In the genomic region with DNA sequence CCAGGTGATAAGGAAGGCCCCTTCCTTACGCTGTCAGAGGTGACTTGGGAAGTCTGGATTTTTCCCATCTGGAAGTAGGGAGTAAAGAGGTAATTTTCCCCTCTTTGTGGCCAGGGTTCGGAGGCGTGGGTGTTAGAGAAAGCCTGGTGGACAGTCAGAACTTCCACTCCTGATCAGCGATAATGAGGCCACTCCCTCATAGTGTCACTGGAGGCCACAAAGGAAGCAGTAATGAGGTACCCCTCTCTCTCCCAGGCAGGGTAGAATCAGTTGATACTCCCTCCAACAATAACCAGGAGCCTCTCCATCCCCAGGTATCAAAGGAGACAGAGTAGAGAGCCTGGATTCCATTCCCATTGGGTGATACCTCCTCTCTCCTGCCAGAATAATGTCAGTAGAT, we compare ENCODE assay signal across 35 cellular contexts.
"Had no signal": no experiment of that assay in that cellular context is flagged by ENCODE, and none has a peak within 500 bp of the region (broad histone marks: within the 10 kb centered on the region; RNA-seq: fewer than 3 reads in every experiment).

No MANE protein-coding gene starts in this region.

- H3K4me1 Mint-ChIP-seq: activated B cell treated with CpG ODN at 0.5 μM for 24 hours; activated CD4-positive, alpha-beta memory T cell treated with anti-CD3 and anti-CD28 coated beads, Interleukin-2, amount 10 ng/mL, durations not matched to agents 7 days and 5 days; activated CD4-positive, alpha-beta T cell treated with anti-CD3 and anti-CD28 coated beads, Interleukin-2, amount 10 ng/mL, durations not matched to agents 7 days and 5 days; activated CD8-positive, alpha-beta memory T cell treated with anti-CD3 and anti-CD28 coated beads, Interleukin-2, amount 10 ng/mL, durations not matched to agents 7 days and 5 days; activated naive CD8-positive, alpha-beta T cell treated with anti-CD3 and anti-CD28 coated beads, Interleukin-2, amount 10 ng/mL, durations not matched to agents 7 days and 5 days; brain; central memory CD8-positive, alpha-beta T cell had no signal

- H3K27ac Mint-ChIP-seq: activated B cell treated with CpG ODN at 0.5 μM for 24 hours; activated CD4-positive, alpha-beta memory T cell treated with anti-CD3 and anti-CD28 coated beads, Interleukin-2, amount 10 ng/mL, durations not matched to agents 7 days and 5 days; activated CD4-positive, alpha-beta T cell treated with anti-CD3 and anti-CD28 coated beads, Interleukin-2, amount 10 ng/mL, durations not matched to agents 7 days and 5 days; activated CD8-positive, alpha-beta memory T cell treated with anti-CD3 and anti-CD28 coated beads, Interleukin-2, amount 10 ng/mL, durations not matched to agents 7 days and 5 days; activated CD8-positive, alpha-beta T cell treated with anti-CD3 and anti-CD28 coated beads, Interleukin-2, amount 10 ng/mL, durations not matched to agents 7 days and 5 days; activated naive CD4-positive, alpha-beta T cell treated with anti-CD3 and anti-CD28 coated beads for 36 hours; activated naive CD4-positive, alpha-beta T cell treated with anti-CD3 and anti-CD28 coated beads, Interleukin-2, amount 50 U/mL, for 72 hours; activated naive CD8-positive, alpha-beta T cell treated with anti-CD3 and anti-CD28 coated beads, Interleukin-2, amount 10 ng/mL, durations not matched to agents 7 days and 5 days; activated T-cell treated with anti-CD3 and anti-CD28 coated beads, Interleukin-2, amount 50 U/mL, for 24 hours; brain; T-helper 1 cell treated with Interleukin-12 subunit alpha and Interleukin-12 subunit beta and Interleukin-4 antibody, amounts not matched to agents 30 μg/mL and 1 μg/mL, for 36 hours; T-helper 2 cell treated with Interferon-gamma antibody and Interleukin-4, amounts not matched to agents 5 μg/mL and 100 μg/mL, for 36 hours had no signal

- H3K36me3 ChIP-seq: adrenal gland had no signal

- H3K9me3 ChIP-seq: adrenal gland had no signal

- H3K9me3 Mint-ChIP-seq: activated B cell treated with CpG ODN at 0.5 μM for 24 hours; activated CD4-positive, alpha-beta memory T cell treated with anti-CD3 and anti-CD28 coated beads, Interleukin-2, amount 10 ng/mL, durations not matched to agents 7 days and 5 days; activated CD4-positive, alpha-beta T cell treated with anti-CD3 and anti-CD28 coated beads, Interleukin-2, amount 10 ng/mL, durations not matched to agents 7 days and 5 days; activated naive CD4-positive, alpha-beta T cell treated with anti-CD3 and anti-CD28 coated beads for 36 hours; activated naive CD4-positive, alpha-beta T cell treated with anti-CD3 and anti-CD28 coated beads, Interleukin-2, amount 50 U/mL, for 72 hours; activated naive CD8-positive, alpha-beta T cell treated with anti-CD3 and anti-CD28 coated beads, Interleukin-2, amount 10 ng/mL, durations not matched to agents 7 days and 5 days; activated T-cell treated with anti-CD3 and anti-CD28 coated beads, Interleukin-2, amount 50 U/mL, for 24 hours; brain; central memory CD8-positive, alpha-beta T cell; T-helper 1 cell treated with Interleukin-12 subunit alpha and Interleukin-12 subunit beta and Interleukin-4 antibody, amounts not matched to agents 30 μg/mL and 1 μg/mL, for 36 hours; T-helper 2 cell treated with Interferon-gamma antibody and Interleukin-4, amounts not matched to agents 5 μg/mL and 100 μg/mL, for 36 hours had no signal

- H3K4me3 Mint-ChIP-seq: activated B cell treated with CpG ODN at 0.5 μM for 24 hours; activated CD4-positive, alpha-beta memory T cell treated with anti-CD3 and anti-CD28 coated beads, Interleukin-2, amount 10 ng/mL, durations not matched to agents 7 days and 5 days; activated CD4-positive, alpha-beta T cell treated with anti-CD3 and anti-CD28 coated beads, Interleukin-2, amount 10 ng/mL, durations not matched to agents 7 days and 5 days; activated CD8-positive, alpha-beta memory T cell treated with anti-CD3 and anti-CD28 coated beads, Interleukin-2, amount 10 ng/mL, durations not matched to agents 7 days and 5 days; activated CD8-positive, alpha-beta T cell treated with anti-CD3 and anti-CD28 coated beads, Interleukin-2, amount 10 ng/mL, durations not matched to agents 7 days and 5 days; activated naive CD4-positive, alpha-beta T cell treated with anti-CD3 and anti-CD28 coated beads for 36 hours; activated naive CD8-positive, alpha-beta T cell treated with anti-CD3 and anti-CD28 coated beads, Interleukin-2, amount 10 ng/mL, durations not matched to agents 7 days and 5 days; activated T-cell treated with anti-CD3 and anti-CD28 coated beads, Interleukin-2, amount 50 U/mL, for 24 hours; brain; central memory CD8-positive, alpha-beta T cell; T-helper 1 cell treated with Interleukin-12 subunit alpha and Interleukin-12 subunit beta and Interleukin-4 antibody, amounts not matched to agents 30 μg/mL and 1 μg/mL, for 36 hours; T-helper 2 cell treated with Interferon-gamma antibody and Interleukin-4, amounts not matched to agents 5 μg/mL and 100 μg/mL, for 36 hours had no signal

- FAIRE-seq: bronchial epithelial cell, TTC549 had no signal

- H3K27me3 Mint-ChIP-seq: activated B cell treated with CpG ODN at 0.5 μM for 24 hours; activated CD4-positive, alpha-beta memory T cell treated with anti-CD3 and anti-CD28 coated beads, Interleukin-2, amount 10 ng/mL, durations not matched to agents 7 days and 5 days; activated CD4-positive, alpha-beta T cell treated with anti-CD3 and anti-CD28 coated beads, Interleukin-2, amount 10 ng/mL, durations not matched to agents 7 days and 5 days; activated CD8-positive, alpha-beta memory T cell treated with anti-CD3 and anti-CD28 coated beads, Interleukin-2, amount 10 ng/mL, durations not matched to agents 7 days and 5 days; activated naive CD8-positive, alpha-beta T cell treated with anti-CD3 and anti-CD28 coated beads, Interleukin-2, amount 10 ng/mL, durations not matched to agents 7 days and 5 days; activated T-cell treated with anti-CD3 and anti-CD28 coated beads, Interleukin-2, amount 50 U/mL, for 24 hours; brain; central memory CD8-positive, alpha-beta T cell had no signal

- ATAC-seq: activated CD8-positive, alpha-beta memory T cell treated with anti-CD3 and anti-CD28 coated beads, Interleukin-2, amount 10 ng/mL, durations not matched to agents 7 days and 5 days; activated CD8-positive, alpha-beta T cell treated with anti-CD3 and anti-CD28 coated beads, Interleukin-2, amount 10 ng/mL, durations not matched to agents 7 days and 5 days; activated naive CD4-positive, alpha-beta T cell treated with anti-CD3 and anti-CD28 coated beads, Interleukin-2, amount 50 U/mL, for 72 hours had no signal

- H3K4me3 ChIP-seq: adrenal gland, cardiac muscle cell had no signal

- DNase-seq: activated B cell treated with CpG ODN at 0.5 μM for 24 hours; activated CD4-positive, alpha-beta memory T cell treated with anti-CD3 and anti-CD28 coated beads, Interleukin-2, amount 10 ng/mL, durations not matched to agents 7 days and 5 days; activated CD4-positive, alpha-beta T cell treated with anti-CD3 and anti-CD28 coated beads for 4 hours; activated CD4-positive, alpha-beta T cell treated with anti-CD3 and anti-CD28 coated beads, Interleukin-2, amount 10 ng/mL, durations not matched to agents 7 days and 5 days; activated CD4-positive, alpha-beta T cell treated with anti-CD3 and anti-CD28 coated beads, Interleukin-2, amount 50 U/mL, for 48 hours; activated CD4-positive, CD25-positive, alpha-beta regulatory T cell treated with anti-CD3 and anti-CD28 coated beads, Interleukin-2, amount 50 U/mL, for 72 hours; activated CD8-positive, alpha-beta memory T cell treated with anti-CD3 and anti-CD28 coated beads for 24 hours; activated CD8-positive, alpha-beta memory T cell treated with anti-CD3 and anti-CD28 coated beads, Interleukin-2, amount 10 ng/mL, durations not matched to agents 7 days and 5 days; activated CD8-positive, alpha-beta memory T cell treated with anti-CD3 and anti-CD28 coated beads, Interleukin-2, amount 50 U/mL, for 48 hours; activated CD8-positive, alpha-beta T cell treated with anti-CD3 and anti-CD28 coated beads, Interleukin-2, amount 10 ng/mL, durations not matched to agents 7 days and 5 days; activated effector memory CD4-positive, alpha-beta T cell treated with anti-CD3 and anti-CD28 coated beads, Interleukin-2, amount 50 U/mL, for 16 hours; activated gamma-delta T cell treated with Interleukin-2 at 50 U/mL for 16 hours; activated naive CD4-positive, alpha-beta T cell; activated naive CD4-positive, alpha-beta T cell treated with anti-CD3 and anti-CD28 coated beads for 36 hours; activated naive CD4-positive, alpha-beta T cell treated with anti-CD3 and anti-CD28 coated beads, Interleukin-2, amount 50 U/mL, for 16 hours; activated naive CD8-positive, alpha-beta T cell treated with anti-CD3 and anti-CD28 coated beads, Interleukin-2, amount 10 ng/mL, durations not matched to agents 7 days and 5 days; activated T-cell treated with anti-CD3 and anti-CD28 coated beads, Interleukin-2, amount 50 U/mL, for 24 hours; activated T-cell treated with anti-CD3 and anti-CD28 coated beads, Interleukin-2, amount 50 U/mL, for 48 hours; adrenal gland; amniotic stem cell; aorta; caudate nucleus; cerebellar nuclear complex; T-helper 1 cell; T-helper 2 cell; T-helper 9 cell had no signal

- H3K27ac ChIP-seq: adrenal gland, cardiac muscle cell, VCaP had no signal

- H3K27me3 ChIP-seq: adrenal gland, cardiac muscle cell had no signal
